ENCODE assay signal across 9 cellular contexts in genomic region chr10:79904671-79905321, GRCh38. TPM values are rescaled to one million over a fixed set of nuclear protein-coding genes. Genes with fewer than 3 reads are reported as not detected.
A peak's percentile ranks its signal among the peaks of the same experiment; 100 is the strongest.
DNase-seq lines count a peak whose midpoint lies in the region; ATAC-seq, FAIRE-seq and TF ChIP-seq lines count a peak whose summit lies in the region.
"Had no signal": no experiment of that assay in that cellular context is flagged by ENCODE, and none has a peak within 500 bp of the region (broad histone marks: within the 10 kb centered on the region; RNA-seq: fewer than 3 reads in every experiment).

No MANE protein-coding gene starts in this region.

- H3K4me3 ChIP-seq in RWPE2 (ENCODE audit: severe bottlenecking) (peak overlapping the region; percentile 32), pancreas (peak overlapping the region; percentile 33 to 73 (median 55)), upper lobe of right lung (peak overlapping the region; percentile 73)

- H3K36me3 ChIP-seq in RWPE2 (ENCODE audit: low read depth) (no peaks in the 10 kb centered on the region), pancreas (no peaks in the 10 kb centered on the region), upper lobe of right lung (no peaks in the 10 kb centered on the region)

- DNase-seq in DMS53 (lab: John Stamatoyannopoulos, UW), result peak; percentile 87
- no peak for DNase-seq in RWPE2 (ENCODE audit: low spot score)
- DNase-seq in cardiac septum (ENCODE audit: low spot score), result peak; percentile 86
- DNase-seq in pancreas, result peak; percentile 71 to 91 (median 80)
- DNase-seq in upper lobe of right lung, result peak; percentile 91
- no peak for DNase-seq in germinal center (ENCODE audit: low spot score)

- no peak for TF ChIP-seq CTCF in RWPE2 (IDR thresholded peaks at IDR 0.05; ENCODE audit: poor library complexity, severe bottlenecking)
- TF ChIP-seq CTCF in pancreas (IDR thresholded peaks at IDR 0.05), result no peak
- no peak for TF ChIP-seq CTCF in upper lobe of right lung (IDR thresholded peaks at IDR 0.05)

- H3K27ac ChIP-seq in RWPE2 (ENCODE audit: poor library complexity, severe bottlenecking), result no peak overlapping the region
- peak overlapping the region; percentile 54 to 77 (median 67) for H3K27ac ChIP-seq in pancreas
- peak overlapping the region; percentile 80 for H3K27ac ChIP-seq in upper lobe of right lung

- H3K4me3 Mint-ChIP-seq in activated naive CD8-positive, alpha-beta T cell, result peak overlapping the region; percentile 93

- H3K36me3 Mint-ChIP-seq in activated naive CD8-positive, alpha-beta T cell, result no peaks in the 10 kb centered on the region

- peak; percentile 81 for ATAC-seq in HG03432 (IDR thresholded peaks at IDR 0.05; ENCODE audit: unreplicated experiment)
- ATAC-seq in RWPE2 (ENCODE audit: low read depth), result peak; percentile 81
- peak; percentile 94 to 96 (median 96) for ATAC-seq in pancreas
- ATAC-seq in upper lobe of right lung, result peak; percentile 99

- H3K27ac Mint-ChIP-seq in activated naive CD8-positive, alpha-beta T cell, result peak overlapping the region; percentile 55

- H3K27me3 ChIP-seq in RWPE2 (ENCODE audit: insufficient read depth, poor library complexity, severe bottlenecking), result peaks cover 49% of the 10 kb centered on the region
- no peaks in the 10 kb centered on the region for H3K27me3 ChIP-seq in pancreas
- H3K27me3 ChIP-seq in upper lobe of right lung, result no peaks in the 10 kb centered on the region

- peaks cover 5% of the 10 kb centered on the region for H3K27me3 Mint-ChIP-seq in activated naive CD8-positive, alpha-beta T cell

- H3K4me1 ChIP-seq in RWPE2 (ENCODE audit: insufficient read depth, poor library complexity, severe bottlenecking), result no peaks in the 10 kb centered on the region
- H3K4me1 ChIP-seq in pancreas, result no peaks in the 10 kb centered on the region
- peaks cover 14% of the 10 kb centered on the region for H3K4me1 ChIP-seq in upper lobe of right lung

- H3K4me1 Mint-ChIP-seq in activated naive CD8-positive, alpha-beta T cell (ENCODE audit: low read depth), result peaks cover 15% of the 10 kb centered on the region

- H3K9me3 ChIP-seq in RWPE2 (ENCODE audit: severe bottlenecking), result no peaks in the 10 kb centered on the region
- no peaks in the 10 kb centered on the region for H3K9me3 ChIP-seq in pancreas
- H3K9me3 ChIP-seq in upper lobe of right lung, result no peaks in the 10 kb centered on the region

- FAIRE-seq in pancreas (lab: Jason Lieb, UNC), result no peak

- intact Hi-C loops in cardiac septum (cut with DNase I), result no loop called here
- intact Hi-C loops in pancreas (cut with DNase I), result no loop called here
- intact Hi-C loops in upper lobe of right lung (cut with DNase I), result no loop called here

- 0 to 1% methylated on average over 58 of the region's 58 CpGs for WGBS in pancreas, 2 donors

- no peaks in the 10 kb centered on the region for H3K9me3 Mint-ChIP-seq in activated naive CD8-positive, alpha-beta T cell (ENCODE audit: low read depth)

RNA-seq across cellular contexts. Expression of gene SFTPD, which starts 44.1 kb away (rescaled TPM):
- total RNA-seq in cardiac septum, result 0.54 TPM
- total RNA-seq in pancreas, result 1 to 10 TPM; 1.5 to 3.2 (median 2.1) TPM
- 1 to 10 TPM; 1.7 to 5.9 TPM for polyA plus RNA-seq in pancreas
- 780 TPM for total RNA-seq in upper lobe of right lung
- total RNA-seq: T-helper 1 cell treated with Interleukin-12 subunit alpha and Interleukin-12 subunit beta and Interleukin-4 antibody, amounts not matched to agents 30 ng/mL and 1 ng/mL, for 36 hours had no signal

Comparison
In these comparisons a context has a peak if more than half of its experiments do, and no peak if none do; other contexts are left out.
1. DNase-seq: peak in DMS53 (single experiment), cardiac septum (single experiment), pancreas (6 of 6) and upper lobe of right lung (single experiment); none in RWPE2 (single experiment) and germinal center (single experiment).
2. RNA of gene SFTPD, which starts 44.1 kb away (total RNA-seq): 780 TPM in upper lobe of right lung (single experiment); 1.5 to 3.2 TPM in pancreas and 0.54 TPM in cardiac septum (single experiment); every median in the first group is over 100 times any median in the second.
3. Peak in every context shown above with its lines, with median percentiles within 50 percentile points of each other: ATAC-seq and H3K4me3 ChIP-seq.